Comparison of ENCODE assay signal across 8 cellular contexts in the genomic region with DNA sequence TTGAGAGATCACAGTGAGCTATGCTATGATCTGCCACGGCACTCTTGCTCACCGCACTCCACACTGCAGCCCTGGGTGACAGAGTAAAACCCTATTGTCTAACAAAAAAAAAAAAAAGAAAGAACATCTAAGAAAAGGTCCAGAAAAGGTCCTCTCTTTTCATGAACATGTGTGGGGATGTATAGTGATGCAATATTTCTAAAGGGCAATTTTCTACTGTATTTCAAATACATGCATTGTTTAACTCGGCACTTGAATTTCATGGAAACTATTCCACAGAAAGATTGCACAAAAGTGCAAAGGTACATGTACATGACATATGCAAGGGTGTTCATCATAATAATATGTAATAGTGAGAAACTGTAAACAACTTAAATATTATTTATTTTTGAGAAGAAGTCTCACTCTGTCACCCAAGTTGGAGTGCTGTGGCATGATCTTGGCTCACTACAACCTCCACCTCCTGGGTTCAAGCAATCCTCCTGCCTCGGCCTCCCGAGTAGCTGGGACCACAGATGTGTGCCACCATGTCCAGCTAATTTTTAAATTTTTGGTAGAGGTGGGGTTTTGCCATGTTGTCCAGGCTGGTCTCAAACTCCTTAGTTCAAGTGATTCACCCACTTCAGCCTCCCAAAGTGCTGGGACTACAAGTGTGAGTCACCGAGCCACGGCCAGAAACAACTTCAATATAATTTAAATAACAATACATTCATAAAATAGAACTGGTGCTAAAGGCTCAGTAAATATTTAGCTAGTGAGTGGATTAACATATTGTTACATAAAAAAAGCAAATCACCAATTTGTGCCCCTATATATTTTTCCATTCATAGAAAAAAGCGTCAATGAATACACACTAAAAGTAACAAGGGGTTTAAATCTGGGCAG. TPM values are rescaled to one million over a fixed set of nuclear protein-coding genes. Genes with fewer than 3 reads are reported as not detected.
DNase-seq lines count a peak whose midpoint lies in the region; ATAC-seq and TF ChIP-seq lines count a peak whose summit lies in the region.

No MANE protein-coding gene starts in this region.

- peak overlapping the region; percentile 93 for H3K27ac Mint-ChIP-seq in T-helper 17 cell

- ATAC-seq in heart left ventricle (no peak), T-helper 17 cell (no peak), GM21825 (IDR thresholded peaks at IDR 0.05; ENCODE audit: unreplicated experiment) (no peak)

- intact Hi-C loops in left ventricle myocardium inferior (cut with micrococcal nuclease) (no loop called here), heart left ventricle (cut with DNase I) (loop anchor here in 4 of 10 donors (1.0 to 2.0 kb wide), 3 partner anchors 19 to 21 kb away; partner anchors contain the start of gene NOLC1 (in 3 of the 4)), A673 (cut with micrococcal nuclease; ENCODE audit: unreplicated experiment) (loop anchor here (1.0 to 2.0 kb wide), 2 partner anchors 10 to 21 kb away; partner anchors contain the start of gene NOLC1)

- CTCF ChIA-PET in A673 (lab: Charles Lee): interaction anchor here (0.7 kb wide), 1 partner anchor 537 kb away, joined by 5 read pairs; no protein-coding TSS in a partner anchor

- 91 to 96% (median 92%) methylated on average over 8 of the region's 8 CpGs for WGBS in heart left ventricle, 4 donors

- BruUV-seq in A673 (replicated peaks; lab: Mats Ljungman, UMichigan): no TSS peak

- peaks cover 36% of the 10 kb centered on the region for H3K4me1 Mint-ChIP-seq in T-helper 17 cell

- H3K36me3 ChIP-seq in left ventricle myocardium inferior: no peaks in the 10 kb centered on the region
- H3K36me3 ChIP-seq in heart left ventricle: no peaks in the 10 kb centered on the region
- no peaks in the 10 kb centered on the region for H3K36me3 ChIP-seq in A673 (ENCODE audit: insufficient read depth, low read length, poor library complexity, severe bottlenecking)

- H3K4me3 Mint-ChIP-seq in T-helper 17 cell: no peak overlapping the region

- peak overlapping the region; percentile 92 for H3K27ac ChIP-seq in left ventricle myocardium inferior (replicated peaks)
- H3K27ac ChIP-seq in heart left ventricle: peak overlapping the region in 1 of 12 donors; percentile 99
- no peak overlapping the region for H3K27ac ChIP-seq in A673 (ENCODE audit: low read depth, low read length, poor library complexity, severe bottlenecking)

- H3K36me3 Mint-ChIP-seq in T-helper 17 cell (ENCODE audit: low read depth): peaks cover 2% of the 10 kb centered on the region

- TF ChIP-seq CTCF in left ventricle myocardium inferior (IDR thresholded peaks at IDR 0.05; ENCODE audit: borderline replicate concordance) (no peak), heart left ventricle (IDR thresholded peaks at IDR 0.05) (no peak), A673 (conservative IDR thresholded peaks at IDR 0.05; ENCODE audit: low read depth, low read length) (no peak)

- H3K9me3 ChIP-seq in left ventricle myocardium inferior (replicated peaks) (no peaks in the 10 kb centered on the region), heart left ventricle (no peaks in the 10 kb centered on the region), T-helper 17 cell (ENCODE audit: control insufficient read depth, low read length, poor library complexity, severe bottlenecking) (no peaks in the 10 kb centered on the region), A673 (ENCODE audit: low read depth, low read length, poor library complexity, severe bottlenecking) (no peaks in the 10 kb centered on the region)

- H3K4me1 ChIP-seq in left ventricle myocardium inferior (peaks cover 45% of the 10 kb centered on the region), heart left ventricle (peaks cover 0 to 34% (median 27%) of the 10 kb centered on the region in 12 donors), A673 (ENCODE audit: insufficient read depth, low read length, poor library complexity, severe bottlenecking) (peaks cover 16% of the 10 kb centered on the region)

- DNase-seq in left ventricle myocardium inferior: no peak
- DNase-seq in heart left ventricle: no peak
- no peak for DNase-seq in T-helper 17 cell
- peak; percentile 33 for DNase-seq in glomerular visceral epithelial cell (ENCODE audit: extremely low spot score)
- DNase-seq in A673 (ENCODE audit: low spot score): no peak
- DNase-seq in LoVo (ENCODE audit: low spot score): no peak
- no peak for DNase-seq in NCI-H524 (lab: John Stamatoyannopoulos, UW)

- H3K27me3 Mint-ChIP-seq in T-helper 17 cell: no peaks in the 10 kb centered on the region

- H3K27me3 ChIP-seq in left ventricle myocardium inferior (ENCODE audit: low read depth): no peaks in the 10 kb centered on the region
- H3K27me3 ChIP-seq in heart left ventricle: no peaks in the 10 kb centered on the region
- no peaks in the 10 kb centered on the region for H3K27me3 ChIP-seq in A673 (replicated peaks; ENCODE audit: insufficient read depth, low read depth, low read length, poor library complexity)

- no peak for TF ChIP-seq POLR2A in heart left ventricle (IDR thresholded peaks at IDR 0.05)

- POLR2A ChIA-PET in A673 (lab: Charles Lee; ENCODE audit: low non-redundant PET): no interaction called here

- H3K4me3 ChIP-seq in left ventricle myocardium inferior: no peak overlapping the region
- H3K4me3 ChIP-seq in heart left ventricle: peak overlapping the region in 1 of 12 donors; percentile 87
- H3K4me3 ChIP-seq in A673 (ENCODE audit: low read depth, low read length, poor library complexity, severe bottlenecking): no peak overlapping the region

RNA-seq across cellular contexts. Expression of gene PPRC1, which starts 1.3 kb away (rescaled TPM):
- 12.1 TPM for total RNA-seq in left ventricle myocardium inferior
- total RNA-seq in heart left ventricle: 10 to 100 TPM in 8 of 9 donors, 1 to 10 TPM in 1; 10.0 to 21.5 (median 14.9) TPM
- 10 to 100 TPM; 10.7 to 17.9 TPM for polyA plus RNA-seq in heart left ventricle
- total RNA-seq in T-helper 17 cell: 10 to 100 TPM; 38.3 to 41.0 TPM
- 93.8 and 103 TPM in 2 replicates for total RNA-seq in A673 (2021)

RNA-seq across cellular contexts. Expression of gene LDB1, which starts 11.4 kb away (rescaled TPM):
- 52.2 TPM for total RNA-seq in left ventricle myocardium inferior
- total RNA-seq in heart left ventricle: 10 to 100 TPM; 38.7 to 63.2 (median 53.5) TPM
- polyA plus RNA-seq in heart left ventricle: 10 to 100 TPM; 29.5 to 39.4 TPM
- total RNA-seq in T-helper 17 cell: 100 to 1,000 TPM; 104 to 112 TPM
- total RNA-seq in A673 (2021): 78.5 and 82.4 TPM in 2 replicates

RNA-seq across cellular contexts. Expression of gene NOLC1, which starts 20.7 kb away (rescaled TPM):
- total RNA-seq in left ventricle myocardium inferior (28.3 TPM), heart left ventricle (10 to 100 TPM; 24.0 to 67.5 (median 29.0) TPM), T-helper 17 cell (10 to 100 TPM; 46.1 to 48.0 TPM), A673 (2021) (194 and 225 TPM in 2 replicates)
- polyA plus RNA-seq in heart left ventricle: 10 to 100 TPM; 10.1 to 37.5 TPM
